In genomic region chr17:82297804-82298537, GRCh38 we compare ENCODE assay signal across 8 cellular contexts.
DNase-seq lines count a peak whose midpoint lies in the region; ATAC-seq and TF ChIP-seq lines count a peak whose summit lies in the region.

No MANE protein-coding gene starts in this region.

- H3K27me3 ChIP-seq in layer of hippocampus (ENCODE audit: control insufficient read depth, insufficient read depth, low read length), result no peaks in the 10 kb centered on the region

- peak; percentile 56 for ATAC-seq in GM21723 (IDR thresholded peaks at IDR 0.05; ENCODE audit: unreplicated experiment)
- ATAC-seq in GM18519 (IDR thresholded peaks at IDR 0.05; ENCODE audit: low FRiP score, unreplicated experiment), result no peak

- peak overlapping the region; percentile 45 to 47 for H3K4me3 ChIP-seq in cardiac fibroblast (replicated peaks in 1 of 2; ENCODE audit: low read depth in 2 of 2, low read length in 2 of 2)

- no peak for TF ChIP-seq CTCF in cardiac fibroblast (IDR thresholded peaks at IDR 0.05; ENCODE audit: low read depth, low read length)

- H3K27ac ChIP-seq in layer of hippocampus (ENCODE audit: low read depth, low read length), result peak overlapping the region; percentile 72

- DNase-seq in DMS53 treated with DMSO at 0.1 percent for 48 hours (lab: John Stamatoyannopoulos, UW; ENCODE audit: unreplicated experiment), result peak; percentile 63
- peak; percentile 95 for DNase-seq in NAMALWA (ENCODE audit: low spot score)
- DNase-seq in activated CD4-positive, CD25-positive, alpha-beta regulatory T cell treated with anti-CD3 and anti-CD28 coated beads, Interleukin-2, amount 50 U/mL, for 16 hours (ENCODE audit: low read depth, low spot score), result peak; percentile 88
- peak; percentile 96 to 98 for DNase-seq in cardiac fibroblast (ENCODE audit: low read depth in 2 of 2)
- DNase-seq in stimulated activated CD4-positive, alpha-beta T cell treated with anti-CD3 and anti-CD28 coated beads, Interleukin-2, amount 100 ng/mL, for 4 hours (ENCODE audit: low read depth), result peak; percentile 91
